Comparison of ENCODE assay signal across 8 cellular contexts in genomic region chr17:59220328-59221158, GRCh38. TPM values are rescaled to one million over a fixed set of nuclear protein-coding genes. Genes with fewer than 3 reads are reported as not detected.
DNase-seq lines count a peak whose midpoint lies in the region; ATAC-seq, FAIRE-seq and TF ChIP-seq lines count a peak whose summit lies in the region.

GDPD1 (plus strand) TSS chr17:59220511; CDS start chr17:59220610, 99 bp downstream.

- H3K79me2 ChIP-seq in H1 (ENCODE audit: control insufficient read depth in 1 of 2, insufficient read depth in 2 of 2, low read length in 2 of 2) = no peaks in the 10 kb centered on the region

- H3K18ac ChIP-seq in H1 (ENCODE audit: extremely low read depth, low read length) (peak within 1 kb of the TSS; percentile 87), mesenchymal stem cell (ENCODE audit: low read depth in 1 of 2, low read length in 2 of 2) (peak within 1 kb of the TSS in 1 of 2 experiments; percentile 77)

- H2AFZ ChIP-seq in H1 (ENCODE audit: low read length) = peak within 1 kb of the TSS; percentile 98
- H2AFZ ChIP-seq in mesenchymal stem cell (ENCODE audit: low read depth, low read length) = peak within 1 kb of the TSS; percentile 83

- DNase-seq in Caki2 (ENCODE audit: low read depth) (peak; percentile 90), HT-29 (ENCODE audit: low spot score) (peak; percentile 95), NK-92 (lab: John Stamatoyannopoulos, UW; ENCODE audit: unreplicated experiment) (peak; percentile 86), H1 (ENCODE audit: low read depth in 1 of 2, low spot score in 2 of 2) (peak; percentile 88 to 97), mesenchymal stem cell (peak; percentile 91)
- peak; percentile 91 to 96 for DNase-seq in activated CD8-positive, alpha-beta memory T cell treated with anti-CD3 and anti-CD28 coated beads for 4 hours (ENCODE audit: low read depth in 2 of 2)
- DNase-seq in stimulated activated CD8-positive, alpha-beta memory T cell treated with anti-CD3 and anti-CD28 coated beads, Interleukin-12 subunit alpha, Interleukin-12 subunit beta, amount 100 ng/mL, for 24 hours (ENCODE audit: extremely low read depth) = peak; percentile 95

- ATAC-seq in GM21360 (IDR thresholded peaks at IDR 0.05; ENCODE audit: unreplicated experiment) = peak; percentile 97

- in situ Hi-C loops in Caki2 (cut with HindIII; ENCODE audit: low pct_unique_long_range_greater_than_20kb, low sequenced_read_pairs) = no loop called here

- no peak within 1 kb of the TSS for H2BK120ac ChIP-seq in H1 (replicated peaks; ENCODE audit: low read depth, low read length)
- no peak within 1 kb of the TSS for H2BK120ac ChIP-seq in mesenchymal stem cell (ENCODE audit: low read depth, low read length)

- H3K36me3 ChIP-seq in H1 (ENCODE audit: control insufficient read depth in 2 of 4, insufficient read depth in 4 of 4, low read length in 3 of 4) (no peaks in the 10 kb centered on the region), mesenchymal stem cell (ENCODE audit: control insufficient read depth in 1 of 2, insufficient read depth in 2 of 2, low read depth in 1 of 2, low read length in 2 of 2) (peaks cover 0 to 1% of the 10 kb centered on the region in 2 experiments)

- peak within 1 kb of the TSS; percentile 71 for H3K56ac ChIP-seq in H1 (replicated peaks; ENCODE audit: insufficient read length, low read depth, low read length)

- H3K4me1 ChIP-seq in H1 (replicated peaks in 1 of 4; ENCODE audit: control insufficient read depth in 3 of 4, insufficient read depth in 4 of 4, low read length in 3 of 4) = no peaks in the 10 kb centered on the region; a peak in 2 of 7 replicates
- no peaks in the 10 kb centered on the region for H3K4me1 ChIP-seq in mesenchymal stem cell (ENCODE audit: control insufficient read depth, insufficient read depth, low read depth, low read length)

- FAIRE-seq in H1 (lab: Jason Lieb, UNC) = no peak

- H3K79me1 ChIP-seq in H1 (ENCODE audit: low read depth, low read length) (no peaks in the 10 kb centered on the region), mesenchymal stem cell (replicated peaks; ENCODE audit: low read length, poor library complexity, severe bottlenecking) (peaks cover 7% of the 10 kb centered on the region)

- no peak; a peak in 1 of 3 replicates for TF ChIP-seq POLR2A in H1 (IDR thresholded peaks at IDR 0.05; ENCODE audit: control extremely low read depth in 1 of 2, low read depth in 2 of 2, low read length in 2 of 2)

- H3K27ac ChIP-seq in H1 (ENCODE audit: low read depth, low read length) = peak within 1 kb of the TSS; percentile 53; the same call in 1 of the 2 replicates
- no peak within 1 kb of the TSS for H3K27ac ChIP-seq in mesenchymal stem cell (ENCODE audit: low read length, poor library complexity, severe bottlenecking)

- H2AK5ac ChIP-seq in H1 (ENCODE audit: low read depth, low read length) (no peak within 1 kb of the TSS), mesenchymal stem cell (ENCODE audit: low read length, severe bottlenecking) (no peak within 1 kb of the TSS)

- H3K23ac ChIP-seq in H1 (ENCODE audit: insufficient read length) (no peak within 1 kb of the TSS), mesenchymal stem cell (ENCODE audit: low read length in 2 of 2) (no peak within 1 kb of the TSS)

- no peak within 1 kb of the TSS for H3K14ac ChIP-seq in H1 (ENCODE audit: insufficient read length)
- H3K14ac ChIP-seq in mesenchymal stem cell (ENCODE audit: low read length in 2 of 2) = peak within 1 kb of the TSS in 1 of 2 experiments; percentile 61

- TF ChIP-seq EP300 in H1 (IDR thresholded peaks at IDR 0.05; ENCODE audit: borderline replicate concordance in 1 of 2, low read depth in 2 of 2, low read length in 2 of 2) = peak in 1 of 2 experiments; percentile 83; a peak in 1 of 3 replicates

- no peaks in the 10 kb centered on the region for H3K9me3 ChIP-seq in H1 (ENCODE audit: insufficient read depth in 2 of 2, low read depth in 1 of 2, low read length in 1 of 2)
- H3K9me3 ChIP-seq in mesenchymal stem cell (ENCODE audit: control insufficient read depth, low read length) = no peaks in the 10 kb centered on the region

- H4K20me1 ChIP-seq in H1 (replicated peaks in 1 of 2; ENCODE audit: control insufficient read depth in 1 of 2, insufficient read depth in 2 of 2, low read length in 2 of 2) = no peaks in the 10 kb centered on the region

- H3K9ac ChIP-seq in H1 (replicated peaks in 1 of 4; ENCODE audit: extremely low read depth in 1 of 4, low read depth in 3 of 4, low read length in 3 of 4) = peak within 1 kb of the TSS; percentile 36 to 79 (median 73)
- peak within 1 kb of the TSS; percentile 87 for H3K9ac ChIP-seq in mesenchymal stem cell (ENCODE audit: low read length)

- peak within 1 kb of the TSS; percentile 87 for H4K5ac ChIP-seq in H1 (ENCODE audit: insufficient read length, low read depth, low read length)

- H3K27me3 ChIP-seq in H1 (replicated peaks in 1 of 4; ENCODE audit: control insufficient read depth in 3 of 4, extremely low read depth in 1 of 4, insufficient read depth in 3 of 4, low read length in 3 of 4) (no peaks in the 10 kb centered on the region), mesenchymal stem cell (ENCODE audit: control insufficient read depth in 1 of 2, insufficient read depth in 1 of 2, low read length in 2 of 2) (no peaks in the 10 kb centered on the region)

- peak within 1 kb of the TSS; percentile 64 to 95 for H3K4me2 ChIP-seq in H1 (ENCODE audit: insufficient read depth in 1 of 2, low read depth in 2 of 2, low read length in 2 of 2)
- H3K4me2 ChIP-seq in mesenchymal stem cell (ENCODE audit: low read length, poor library complexity, severe bottlenecking) = peak within 1 kb of the TSS; percentile 88

- CTCF ChIA-PET in H1 (lab: Charles Lee; ENCODE audit: partially characterized antibody) = interaction anchor here (0.5 to 1.2 kb wide), 10 partner anchors 8 to 343 kb away, joined by 3 to 4 read pairs (median 3); no protein-coding TSS in a partner anchor

- TF ChIP-seq CTCF in H1 (IDR thresholded peaks at IDR 0.05; ENCODE audit: control extremely low read depth in 1 of 3, insufficient read depth in 1 of 3, low read depth in 1 of 3, low read length in 3 of 3) = peak; percentile 51 to 67 (median 63)

- H3K4ac ChIP-seq in H1 (replicated peaks; ENCODE audit: insufficient read length, low read depth, low read length) (peak within 1 kb of the TSS; percentile 80), mesenchymal stem cell (ENCODE audit: low read depth in 1 of 2, low read length in 2 of 2) (peak within 1 kb of the TSS in 1 of 2 experiments; percentile 75)

- H4K91ac ChIP-seq in H1 (replicated peaks; ENCODE audit: insufficient read length, low read length) (peak within 1 kb of the TSS; percentile 70), mesenchymal stem cell (ENCODE audit: low read length) (peak within 1 kb of the TSS; percentile 14)

- peak within 1 kb of the TSS; percentile 80; the same call in 1 of the 2 replicates for H2BK12ac ChIP-seq in H1 (ENCODE audit: low read depth, low read length)
- peak within 1 kb of the TSS in 1 of 2 experiments; percentile 23 for H2BK12ac ChIP-seq in mesenchymal stem cell (ENCODE audit: low read length in 2 of 2)

- peaks cover 7% of the 10 kb centered on the region; the same call in 1 of the 2 replicates for H3K23me2 ChIP-seq in H1 (ENCODE audit: low read depth, low read length)

- WGBS in H1 (ENCODE audit: extremely low coverage in 1 of 2, insufficient coverage in 1 of 2, insufficient read length in 1 of 2, insufficient replicate concordance in 2 of 2, low coverage in 1 of 2, low lambda C conversion rate in 2 of 2, missing lambda C conversion rate in 1 of 2), 2 experiments = 2% methylated on average over 60 of the region's 60 CpGs; no CpG with 5 or more reads in 1 of the 2 experiments
- under 1% methylated on average over 55 of the region's 60 CpGs for WGBS in mesenchymal stem cell

- POLR2A ChIA-PET in H1 (lab: Charles Lee; ENCODE audit: partially characterized antibody) = interaction anchor here (0.7 to 2.0 kb wide), 3 partner anchors 10 to 186 kb away, joined by 3 to 16 read pairs (median 4); partner anchors contain the start of gene SMG8

- no peak within 1 kb of the TSS for H2BK20ac ChIP-seq in H1 (ENCODE audit: low read length)

- 0 out of 2 replicates have a peak within 1 kb of the TSS, but pooled peaks have one; percentile 68 for H2BK5ac ChIP-seq in H1 (ENCODE audit: low read depth, low read length)
- no peak within 1 kb of the TSS for H2BK5ac ChIP-seq in mesenchymal stem cell (ENCODE audit: low read depth, low read length, poor library complexity, severe bottlenecking)

- H2BK15ac ChIP-seq in H1 (ENCODE audit: low read length) (no peak within 1 kb of the TSS; the same call in 1 of the 2 replicates), mesenchymal stem cell (ENCODE audit: low read depth, poor library complexity, severe bottlenecking) (no peak within 1 kb of the TSS)

- peak; percentile 64 to 68 for TF ChIP-seq RAD21 in H1 (IDR thresholded peaks at IDR 0.05 in 1 of 2, conservative IDR thresholded peaks at IDR 0.05 in 1 of 2; ENCODE audit: low read depth in 2 of 2, low read length in 2 of 2)

- H4K8ac ChIP-seq in H1 (ENCODE audit: extremely low read depth, insufficient read depth, low read length) = peak within 1 kb of the TSS; percentile 74
- peak within 1 kb of the TSS; percentile 35 for H4K8ac ChIP-seq in mesenchymal stem cell (ENCODE audit: low read length)

- H3K4me3 ChIP-seq in H1 (ENCODE audit: extremely low read depth in 1 of 4, insufficient read depth in 2 of 4, low read depth in 3 of 4, low read length in 4 of 4) (peak within 1 kb of the TSS; percentile 69 to 94 (median 93)), mesenchymal stem cell (ENCODE audit: insufficient read depth in 1 of 2, low read depth in 1 of 2, low read length in 2 of 2) (peak within 1 kb of the TSS; percentile 64 to 94)

TF ChIP-seq in H1, 55 proteins besides CTCF, POLR2A, EP300 and RAD21 (continues in another document):
- no peak for TF ChIP-seq RXRA (IDR thresholded peaks at IDR 0.05; ENCODE audit: insufficient read depth, low read depth, low read length)

RNA-seq across cellular contexts. Expression of gene GDPD1, which starts in this region (rescaled TPM):
- total RNA-seq in Caki2 (2014; rRNA removed; shearing (Covaris generic); ENCODE audit: low replicate concordance) = 0.07 and 1.1 TPM in 2 replicates
- total RNA-seq in HT-29 (2014; rRNA removed; shearing (Covaris generic)) = 0.65 TPM in 1 of 2 replicates, not detected in the other
- 6.7 and 7.7 TPM in 2 replicates for total RNA-seq in H1 (2021; fragmentation: NEBNext Ultra II Directional; extraction: Animal tissue kit (Norgen Biotek cat#: 25700))
- polyA plus RNA-seq in H1 (2011; rRNA removed) = 2.0 and 3.2 TPM in 2 replicates
- polyA plus RNA-seq in H1 (2011; cell fraction: cytosol; rRNA removed) = 3.8 TPM
- 1.8 TPM for polyA plus RNA-seq in H1 (2011; cell fraction: nucleus; rRNA removed)
- 4.8 to 7.1 TPM (median 6.2 TPM) in 4 replicates for polyA plus RNA-seq in H1 (2012, experiment 1 of 2)
- 1.3 TPM for polyA plus RNA-seq in H1 (2012, experiment 2 of 2)
- 7.4 TPM for polyA plus RNA-seq in H1 (2013, experiment 1 of 2)
- polyA plus RNA-seq in H1 (2013, experiment 2 of 2) = 9.6 TPM
- polyA minus RNA-seq in H1 (2011; rRNA and poly(A)+ RNA removed) = 8.0 and 12.0 TPM in 2 replicates
- polyA minus RNA-seq in H1 (2011; cell fraction: cytosol; rRNA and poly(A)+ RNA removed) = 6.0 TPM
- polyA minus RNA-seq in H1 (2011; cell fraction: nucleus; rRNA and poly(A)+ RNA removed) = 9.9 TPM
- 2.2 TPM for polyA plus RNA-seq in mesenchymal stem cell (2013, experiment 1 of 2)
- polyA plus RNA-seq in mesenchymal stem cell (2013, experiment 2 of 2) = 2.3 TPM

Comparison
In these comparisons a context has a peak if more than half of its experiments do, and no peak if none do; other contexts are left out.
1. Peak in DNase-seq in HT-29; RNA of the gene not detected or under 1 TPM.